28 cellular contexts compared by ENCODE assay signal in the genomic region with DNA sequence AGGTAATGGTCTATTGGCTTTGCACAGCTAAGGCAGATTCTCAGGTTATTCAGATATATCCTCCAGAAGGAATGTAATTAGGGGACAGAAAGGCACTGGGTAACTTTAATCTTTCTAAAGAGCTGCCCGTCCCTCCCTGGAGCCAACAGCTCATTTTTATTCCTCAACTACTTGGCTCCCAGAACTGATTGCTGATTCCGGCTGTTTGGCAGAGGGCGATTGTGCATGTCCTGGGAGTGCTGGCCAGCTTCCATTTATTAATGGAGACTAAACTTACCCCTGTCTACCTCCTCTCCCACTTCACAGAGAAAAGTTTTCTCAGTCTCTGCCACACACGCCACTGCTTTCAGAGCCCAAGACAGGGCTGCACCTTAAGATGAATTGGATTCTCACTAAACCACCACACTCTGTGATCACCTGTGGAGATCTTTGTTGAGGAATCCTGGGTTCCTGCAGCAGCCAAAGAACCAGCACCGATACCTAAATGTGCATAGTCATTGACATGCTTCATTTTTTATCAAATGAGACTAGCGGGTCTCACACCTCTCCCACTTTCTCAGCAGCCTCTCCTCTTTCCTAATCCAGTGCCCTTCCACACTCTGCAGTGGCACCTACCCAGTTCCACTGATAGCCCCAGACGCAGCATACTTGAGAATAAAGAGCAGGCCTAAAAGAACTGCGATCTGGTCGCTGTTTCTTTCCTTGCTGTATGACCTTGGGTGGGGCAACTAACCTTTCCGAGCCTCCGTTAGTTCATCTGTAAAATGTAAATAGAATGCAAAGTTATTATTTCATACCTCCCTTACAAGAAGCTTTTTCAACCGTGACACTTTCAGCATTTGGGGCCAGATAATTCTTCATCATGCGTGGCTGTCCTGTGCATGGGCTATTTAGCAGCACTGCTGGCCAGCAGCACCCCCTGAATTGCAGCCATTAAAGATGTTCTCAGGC.
"Had no signal": no experiment of that assay in that cellular context is flagged by ENCODE, and none has a peak within 500 bp of the region (broad histone marks: within the 10 kb centered on the region; RNA-seq: fewer than 3 reads in every experiment).

No MANE protein-coding gene starts in this region.

- H3K27ac ChIP-seq: adrenal gland, body of pancreas, breast epithelium, KMS-11, SJCRH30, SK-N-MC, WERI-Rb-1 had no signal

- H3K4me1 Mint-ChIP-seq: activated CD4-positive, alpha-beta memory T cell treated with anti-CD3 and anti-CD28 coated beads, Interleukin-2, amount 10 ng/mL, durations not matched to agents 7 days and 5 days had no signal

- H3K27me3 Mint-ChIP-seq: activated CD4-positive, alpha-beta memory T cell treated with anti-CD3 and anti-CD28 coated beads, Interleukin-2, amount 10 ng/mL, durations not matched to agents 7 days and 5 days; activated T-cell treated with anti-CD3 and anti-CD28 coated beads, Interleukin-2, amount 50 U/mL, for 24 hours had no signal

- H3K4me3 ChIP-seq: adrenal gland, body of pancreas, breast epithelium, SJCRH30, SK-N-MC had no signal

- H3K36me3 Mint-ChIP-seq: activated naive CD4-positive, alpha-beta T cell treated with anti-CD3 and anti-CD28 coated beads, Interleukin-2, amount 50 U/mL, for 72 hours had no signal

- H3K4me2 ChIP-seq: KMS-11 had no signal

- DNase-seq: activated CD4-positive, alpha-beta memory T cell treated with anti-CD3 and anti-CD28 coated beads, Interleukin-2, amount 10 ng/mL, durations not matched to agents 7 days and 5 days; activated CD4-positive, alpha-beta T cell treated with anti-CD3 and anti-CD28 coated beads for 1 hour; activated CD4-positive, alpha-beta T cell treated with anti-CD3 and anti-CD28 coated beads for 48 hours; activated CD4-positive, CD25-positive, alpha-beta regulatory T cell; activated gamma-delta T cell; activated naive CD4-positive, alpha-beta T cell treated with anti-CD3 and anti-CD28 coated beads for 36 hours; activated T-cell treated with anti-CD3 and anti-CD28 coated beads, Interleukin-2, amount 50 U/mL, for 24 hours; adrenal gland; body of pancreas; NCI-H1092 treated with DMSO at 0.1 percent for 48 hours; NCI-H1417; NCI-H146; NCI-H187; NCI-H2029 treated with DMSO at 0.1 percent for 48 hours; NCI-H2107; NCI-H2171; NCI-H446 treated with DMSO at 0.1 percent for 48 hours; NCI-H524; OCI-M1; SHP77; SJCRH30; T1000; WERI-Rb-1 had no signal

- ATAC-seq: activated naive CD4-positive, alpha-beta T cell treated with anti-CD3 and anti-CD28 coated beads, Interleukin-2, amount 50 U/mL, for 72 hours; body of pancreas had no signal

- H3K9ac ChIP-seq: KMS-11 had no signal

- H3K27ac Mint-ChIP-seq: activated CD4-positive, alpha-beta memory T cell treated with anti-CD3 and anti-CD28 coated beads, Interleukin-2, amount 10 ng/mL, durations not matched to agents 7 days and 5 days; activated naive CD4-positive, alpha-beta T cell treated with anti-CD3 and anti-CD28 coated beads for 36 hours; activated naive CD4-positive, alpha-beta T cell treated with anti-CD3 and anti-CD28 coated beads, Interleukin-2, amount 50 U/mL, for 72 hours; activated T-cell treated with anti-CD3 and anti-CD28 coated beads, Interleukin-2, amount 50 U/mL, for 24 hours; activated T-helper 2 cell treated with anti-CD3 and anti-CD28 coated beads, Interferon-gamma antibody, Interleukin-2, Interleukin-4, amounts not matched to agents 10 μg/mL and 5 μg/mL and 100 μg/mL, durations not matched to agents 14 hours and 24 hours and 36 hours had no signal

- H3K9me3 Mint-ChIP-seq: activated T-cell treated with anti-CD3 and anti-CD28 coated beads, Interleukin-2, amount 50 U/mL, for 24 hours; activated T-helper 2 cell treated with anti-CD3 and anti-CD28 coated beads, Interferon-gamma antibody, Interleukin-2, Interleukin-4, amounts not matched to agents 10 μg/mL and 5 μg/mL and 100 μg/mL, durations not matched to agents 14 hours and 24 hours and 36 hours had no signal

- H3K9me3 ChIP-seq: adrenal gland, body of pancreas, breast epithelium, SJCRH30 had no signal

- H3K4me3 Mint-ChIP-seq: activated CD4-positive, alpha-beta memory T cell treated with anti-CD3 and anti-CD28 coated beads, Interleukin-2, amount 10 ng/mL, durations not matched to agents 7 days and 5 days; activated naive CD4-positive, alpha-beta T cell treated with anti-CD3 and anti-CD28 coated beads for 36 hours; activated T-cell treated with anti-CD3 and anti-CD28 coated beads, Interleukin-2, amount 50 U/mL, for 24 hours had no signal

- H3K4me1 ChIP-seq: adrenal gland, breast epithelium, SJCRH30 had no signal

- H3K27me3 ChIP-seq: adrenal gland, body of pancreas, breast epithelium, SJCRH30 had no signal

- H3K36me3 ChIP-seq: adrenal gland, breast epithelium, SJCRH30, WERI-Rb-1 had no signal
